17 cellular contexts compared by ENCODE assay signal in genomic region chr14:102732924-102733323, GRCh38. TPM values are rescaled to one million over a fixed set of nuclear protein-coding genes. Genes with fewer than 3 reads are reported as not detected.
DNase-seq lines count a peak whose midpoint lies in the region; TF ChIP-seq lines count a peak whose summit lies in the region.
"Had no signal": no experiment of that assay in that cellular context is flagged by ENCODE, and none has a peak within 500 bp of the region (broad histone marks: within the 10 kb centered on the region; RNA-seq: fewer than 3 reads in every experiment).

No MANE protein-coding gene starts in this region.

- no peak overlapping the region for H3K9ac ChIP-seq in neural progenitor cell
- H3K9ac ChIP-seq: GM23248 had no signal

- H3K4me1 Mint-ChIP-seq in CD14-positive monocyte, result no peaks in the 10 kb centered on the region
- H3K4me1 Mint-ChIP-seq in neural progenitor cell, result peaks cover 2% of the 10 kb centered on the region

- TF ChIP-seq CTCF in CD14-positive monocyte (IDR thresholded peaks at IDR 0.05), result no peak
- TF ChIP-seq CTCF in neural progenitor cell (IDR thresholded peaks at IDR 0.05), result no peak

- H3K36me3 Mint-ChIP-seq in CD14-positive monocyte (peaks cover 62 to 82% of the 10 kb centered on the region in 2 donors), neural progenitor cell (peaks cover 19% of the 10 kb centered on the region)

- no peak overlapping the region for H3K27ac ChIP-seq in neural progenitor cell
- H3K27ac ChIP-seq: GM23248 had no signal

- H4K20me1 ChIP-seq in neural progenitor cell (ENCODE audit: low read depth), result peaks cover 8% of the 10 kb centered on the region

- DNase-seq in CD14-positive monocyte (ENCODE audit: low spot score), result no peak
- DNase-seq in H7, result peak; percentile 23
- DNase-seq in ecto neural progenitor cell (ENCODE audit: low spot score), result peak; percentile 29
- no peak for DNase-seq in neural progenitor cell (ENCODE audit: low spot score)
- no peak for DNase-seq in OCI-M2 (lab: John Stamatoyannopoulos, UW; ENCODE audit: unreplicated experiment)
- DNase-seq in stimulated activated CD4-positive, alpha-beta T cell treated with anti-CD3 and anti-CD28 coated beads, Interleukin-2, amount 100 ng/mL, for 48 hours, result no peak
- no peak for DNase-seq in activated CD4-positive, alpha-beta T cell treated with anti-CD3 and anti-CD28 coated beads for 48 hours
- DNase-seq: CD4-positive, alpha-beta memory T cell; GDM1; GM23248; KBM-7; NCI-H1048; NCI-H1694; NCI-H2107; NCI-H226; NK-92 treated with Interleukin-12 subunit alpha and Interleukin-12 subunit beta, amount 100 ng/mL, for 24 hours; OCI-M1 had no signal

- H3K9me3 ChIP-seq in neural progenitor cell (ENCODE audit: low read depth), result no peaks in the 10 kb centered on the region

- H3K4me3 ChIP-seq in H7 (ENCODE audit: insufficient read depth, low read depth, low read length) (no peak overlapping the region), neural progenitor cell (no peak overlapping the region)
- H3K4me3 ChIP-seq: GM23248 had no signal

- H3K27ac Mint-ChIP-seq in CD14-positive monocyte, result peak overlapping the region in 4 of 7 donors; percentile 11 to 60 (median 32)
- peak overlapping the region; percentile 42 for H3K27ac Mint-ChIP-seq in neural progenitor cell

- H3K79me2 ChIP-seq in neural progenitor cell (ENCODE audit: low read depth), result no peaks in the 10 kb centered on the region

- intact Hi-C loops in CD14-positive monocyte (cut with micrococcal nuclease), result no loop called here

- H3K9me3 Mint-ChIP-seq in CD14-positive monocyte (no peaks in the 10 kb centered on the region), neural progenitor cell (no peaks in the 10 kb centered on the region)

- no peak overlapping the region for H3K4me2 ChIP-seq in neural progenitor cell

- no peaks in the 10 kb centered on the region for H3F3A ChIP-seq in neural progenitor cell (ENCODE audit: low read depth)

- H3K27me3 ChIP-seq in H7 (ENCODE audit: control insufficient read depth, insufficient read depth, low read length), result no peaks in the 10 kb centered on the region
- no peaks in the 10 kb centered on the region for H3K27me3 ChIP-seq in neural progenitor cell

- H3K27me3 Mint-ChIP-seq in CD14-positive monocyte (ENCODE audit: low read depth in 3 of 3) (peaks cover 0 to 3% (median 0%) of the 10 kb centered on the region in 3 donors), neural progenitor cell (ENCODE audit: insufficient read depth, low read depth) (peaks cover 4% of the 10 kb centered on the region)
- H3K27me3 Mint-ChIP-seq: CD4-positive, alpha-beta memory T cell had no signal

- peaks cover 1% of the 10 kb centered on the region for H3K36me3 ChIP-seq in H7 (replicated peaks; ENCODE audit: control insufficient read depth, insufficient read depth, low read length)
- no peaks in the 10 kb centered on the region for H3K36me3 ChIP-seq in neural progenitor cell

- H2AFZ ChIP-seq in neural progenitor cell (replicated peaks), result no peak overlapping the region
- H2AFZ ChIP-seq: GM23248 had no signal

- H3K4me3 Mint-ChIP-seq in CD14-positive monocyte (no peak overlapping the region), neural progenitor cell (no peak overlapping the region)
- H3K4me3 Mint-ChIP-seq: CD4-positive, alpha-beta memory T cell had no signal

- no peaks in the 10 kb centered on the region for H3K4me1 ChIP-seq in neural progenitor cell

RNA-seq across cellular contexts. Expression of gene TRAF3, which starts 44.3 kb away (rescaled TPM):
- 10 to 100 TPM; 12.0 to 17.3 TPM for polyA plus RNA-seq in CD14-positive monocyte
- total RNA-seq in H7 (2014; rRNA removed; shearing (Covaris generic)), result 5.5 and 11.5 TPM in 2 replicates
- 15.7 and 18.1 TPM in 2 replicates for total RNA-seq in neural progenitor cell (ENCODE audit: low replicate concordance)

Comparison
In these comparisons a context has a peak if more than half of its experiments do, and no peak if none do; other contexts are left out.
1. DNase-seq: peak in H7 (single experiment) and ecto neural progenitor cell (single experiment); none in CD14-positive monocyte (single experiment), neural progenitor cell (single experiment), OCI-M2 (single experiment), stimulated activated CD4-positive, alpha-beta T cell treated with anti-CD3 and anti-CD28 coated beads, Interleukin-2, amount 100 ng/mL, for 48 hours (0 of 2) and activated CD4-positive, alpha-beta T cell treated with anti-CD3 and anti-CD28 coated beads for 48 hours (single experiment).